In the genomic region with DNA sequence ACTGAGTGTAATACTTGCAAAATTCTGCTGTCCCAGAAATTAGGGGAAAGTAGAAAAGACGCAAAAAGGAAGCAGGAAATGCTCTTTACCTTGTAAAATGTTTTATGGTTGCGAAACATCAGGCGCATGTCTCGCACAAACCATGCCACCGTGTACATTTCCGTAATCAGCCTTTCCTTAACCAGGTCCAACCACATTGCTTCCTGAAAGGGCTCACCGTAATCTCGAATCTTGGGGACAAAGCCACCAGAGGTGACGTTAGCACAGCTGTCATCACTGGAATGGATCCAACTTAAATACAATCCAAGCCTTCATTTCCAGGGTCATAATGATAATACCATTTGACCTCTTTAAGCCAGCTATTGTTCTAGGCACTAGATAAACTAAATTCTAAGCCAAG, we compare ENCODE assay signal across 10 cellular contexts. TPM values are rescaled to one million over a fixed set of nuclear protein-coding genes. Genes with fewer than 3 reads are reported as not detected.
DNase-seq lines count a peak whose midpoint lies in the region; ATAC-seq and TF ChIP-seq lines count a peak whose summit lies in the region.
"Had no signal": no experiment of that assay in that cellular context is flagged by ENCODE, and none has a peak within 500 bp of the region (broad histone marks: within the 10 kb centered on the region; RNA-seq: fewer than 3 reads in every experiment).

No MANE protein-coding gene starts in this region.

- no peaks in the 10 kb centered on the region for H3K36me3 ChIP-seq in mucosa of descending colon (ENCODE audit: low read depth)

- H3K4me3 Mint-ChIP-seq in activated naive CD8-positive, alpha-beta T cell, result peak overlapping the region; percentile 10
- H3K4me3 Mint-ChIP-seq: stimulated activated effector memory CD8-positive, alpha-beta T cell treated with anti-CD3 and anti-CD28 coated beads, Interleukin-12 subunit alpha, Interleukin-12 subunit beta, amount 100 ng/mL, for 72 hours had no signal

- H3K9me3 ChIP-seq in mucosa of descending colon, result no peaks in the 10 kb centered on the region

- no peaks in the 10 kb centered on the region for H3K9me3 Mint-ChIP-seq in activated naive CD8-positive, alpha-beta T cell (ENCODE audit: low read depth)
- H3K9me3 Mint-ChIP-seq: stimulated activated effector memory CD8-positive, alpha-beta T cell treated with anti-CD3 and anti-CD28 coated beads, Interleukin-12 subunit alpha, Interleukin-12 subunit beta, amount 100 ng/mL, for 72 hours had no signal

- H3K4me1 ChIP-seq in mucosa of descending colon (ENCODE audit: low read depth), result peaks cover 8% of the 10 kb centered on the region

- DNase-seq in COLO668 (lab: John Stamatoyannopoulos, UW; ENCODE audit: unreplicated experiment) (peak; percentile 71), NCI-H146 treated with DMSO at 0.1 percent for 48 hours (lab: John Stamatoyannopoulos, UW; ENCODE audit: unreplicated experiment) (peak; percentile 34), mucosa of descending colon (peak in 1 of 3 donors; percentile 82), NCI-H1694 (lab: John Stamatoyannopoulos, UW) (no peak)
- DNase-seq: activated gamma-delta T cell treated with Interleukin-2 at 50 U/mL for 16 hours had no signal

- no peak overlapping the region for H3K4me3 ChIP-seq in mucosa of descending colon

- peaks cover 12% of the 10 kb centered on the region for H3K4me1 Mint-ChIP-seq in activated naive CD8-positive, alpha-beta T cell (ENCODE audit: low read depth)

- intact Hi-C loops in mucosa of descending colon (cut with DNase I, micrococcal nuclease), result no loop called here

- no peaks in the 10 kb centered on the region for H3K27me3 Mint-ChIP-seq in activated naive CD8-positive, alpha-beta T cell

- peak overlapping the region; percentile 75 for H3K27ac Mint-ChIP-seq in activated naive CD8-positive, alpha-beta T cell
- H3K27ac Mint-ChIP-seq: stimulated activated effector memory CD8-positive, alpha-beta T cell treated with anti-CD3 and anti-CD28 coated beads, Interleukin-12 subunit alpha, Interleukin-12 subunit beta, amount 100 ng/mL, for 72 hours had no signal

- peaks cover 25% of the 10 kb centered on the region for H3K36me3 Mint-ChIP-seq in activated naive CD8-positive, alpha-beta T cell

- ATAC-seq in mucosa of descending colon, result peak; percentile 98
- ATAC-seq in GM18505 (IDR thresholded peaks at IDR 0.05; ENCODE audit: unreplicated experiment), result no peak
- ATAC-seq in GM21723 (IDR thresholded peaks at IDR 0.05; ENCODE audit: unreplicated experiment), result no peak
- ATAC-seq in HG02642 (IDR thresholded peaks at IDR 0.05; ENCODE audit: poor library complexity, unreplicated experiment), result no peak
- ATAC-seq: stimulated activated effector memory CD8-positive, alpha-beta T cell treated with anti-CD3 and anti-CD28 coated beads, Interleukin-12 subunit alpha, Interleukin-12 subunit beta, amount 100 ng/mL, for 72 hours had no signal

- no peak for TF ChIP-seq POLR2A in GM18505 (IDR thresholded peaks at IDR 0.05; ENCODE audit: borderline replicate concordance, extremely low read depth, insufficient read depth, insufficient read length)

- TF ChIP-seq CTCF in mucosa of descending colon (IDR thresholded peaks at IDR 0.05), result no peak

RNA-seq across cellular contexts. Expression of gene SP110, which starts 49.3 kb away (rescaled TPM):
- 10 to 100 TPM; 17.4 to 23.0 (median 22.9) TPM for total RNA-seq in mucosa of descending colon

RNA-seq across cellular contexts. Expression of gene SP140, which starts 55.0 kb away (rescaled TPM):
- total RNA-seq in mucosa of descending colon, result 1 to 10 TPM; 3.1 to 4.9 (median 3.7) TPM
